12 cellular contexts compared by ENCODE assay signal in genomic region chr5:124755565-124755964, GRCh38. TPM values are rescaled to one million over a fixed set of nuclear protein-coding genes. Genes with fewer than 3 reads are reported as not detected.
DNase-seq lines count a peak whose midpoint lies in the region; ATAC-seq and TF ChIP-seq lines count a peak whose summit lies in the region.
"Had no signal": no experiment of that assay in that cellular context is flagged by ENCODE, and none has a peak within 500 bp of the region (broad histone marks: within the 10 kb centered on the region; RNA-seq: fewer than 3 reads in every experiment).

No MANE protein-coding gene starts in this region.

- H3K4me3 ChIP-seq in fibroblast of villous mesenchyme (ENCODE audit: low read depth, low read length) (no peak overlapping the region), skeletal muscle satellite cell (ENCODE audit: low read length) (no peak overlapping the region)

- no peak overlapping the region for H3K9ac ChIP-seq in skeletal muscle satellite cell (ENCODE audit: low read depth, low read length)

- H3K27ac ChIP-seq in RWPE1, result no peak overlapping the region

- DNase-seq in NCI-H524 (lab: John Stamatoyannopoulos, UW), result peak; percentile 37 to 63
- no peak for DNase-seq in NCI-H524 treated with DMSO at 0.1 percent for 48 hours (lab: John Stamatoyannopoulos, UW)
- peak; percentile 80 for DNase-seq in RWPE1 (ENCODE audit: low spot score)
- DNase-seq in fibroblast of villous mesenchyme (ENCODE audit: low read depth), result peak; percentile 88
- DNase-seq in osteocyte (ENCODE audit: extremely low spot score, unreplicated experiment), result no peak
- DNase-seq in activated CD4-positive, alpha-beta T cell treated with anti-CD3 and anti-CD28 coated beads, Interleukin-2, amount 50 U/mL, for 4 hours, result no peak
- DNase-seq: ACHN; activated T-cell treated with anti-CD3 and anti-CD28 coated beads, Interleukin-2, amount 50 U/mL, for 24 hours; nephron progenitor cell; T-helper 9 cell had no signal

- peak overlapping the region; percentile 43 for H3K4me2 ChIP-seq in skeletal muscle satellite cell (ENCODE audit: low read length)

- no peak for ATAC-seq in GM19467 (IDR thresholded peaks at IDR 0.05; ENCODE audit: unreplicated experiment)

- CTCF ChIA-PET in RWPE1 (lab: Yijun Ruan, JAX), result interaction anchor here (0.6 to 0.8 kb wide), 2 partner anchors 17 to 224 kb away, joined by 3 to 5 read pairs; no protein-coding TSS in a partner anchor

- no peak for TF ChIP-seq CTCF in RWPE1 (conservative IDR thresholded peaks at IDR 0.05; ENCODE audit: low read depth)
- no peak for TF ChIP-seq CTCF in fibroblast of villous mesenchyme (IDR thresholded peaks at IDR 0.05; ENCODE audit: insufficient read depth, low read depth, low read length)
- no peak for TF ChIP-seq CTCF in osteocyte (IDR thresholded peaks at IDR 0.05)

- no peaks in the 10 kb centered on the region for H3K27me3 ChIP-seq in skeletal muscle satellite cell (ENCODE audit: control insufficient read depth, insufficient read depth, low read length)

- POLR2A ChIA-PET in RWPE1 (lab: Yijun Ruan, JAX; ENCODE audit: low non-redundant PET), result no interaction called here

- H3K4me1 ChIP-seq in skeletal muscle satellite cell (ENCODE audit: control insufficient read depth, insufficient read depth, low read length), result peaks cover 3% of the 10 kb centered on the region

- no peaks in the 10 kb centered on the region for H3K9me3 ChIP-seq in skeletal muscle satellite cell (replicated peaks; ENCODE audit: low read length)

- no peaks in the 10 kb centered on the region for H3K36me3 Mint-ChIP-seq in osteocyte (ENCODE audit: unreplicated experiment)

- no peaks in the 10 kb centered on the region for H3K36me3 ChIP-seq in skeletal muscle satellite cell (ENCODE audit: insufficient read depth, low read length)

- no peak overlapping the region for H3K27ac Mint-ChIP-seq in osteocyte (ENCODE audit: unreplicated experiment)
- H3K27ac Mint-ChIP-seq: activated T-cell treated with anti-CD3 and anti-CD28 coated beads, Interleukin-2, amount 50 U/mL, for 24 hours; nephron progenitor cell had no signal

- H3K4me3 Mint-ChIP-seq in osteocyte (ENCODE audit: unreplicated experiment), result no peak overlapping the region
- H3K4me3 Mint-ChIP-seq: activated T-cell treated with anti-CD3 and anti-CD28 coated beads, Interleukin-2, amount 50 U/mL, for 24 hours; nephron progenitor cell had no signal

- no peaks in the 10 kb centered on the region for H3K27me3 Mint-ChIP-seq in osteocyte (ENCODE audit: unreplicated experiment)

- peaks cover 19% of the 10 kb centered on the region for H3K4me1 Mint-ChIP-seq in osteocyte (ENCODE audit: unreplicated experiment)

- no peaks in the 10 kb centered on the region for H3K9me3 Mint-ChIP-seq in osteocyte (ENCODE audit: unreplicated experiment)
- H3K9me3 Mint-ChIP-seq: activated T-cell treated with anti-CD3 and anti-CD28 coated beads, Interleukin-2, amount 50 U/mL, for 24 hours; nephron progenitor cell had no signal

RNA-seq across cellular contexts. Expression of gene ZNF608, which starts 9.1 kb away (rescaled TPM):
- 2.6 and 8.4 TPM in 2 replicates for total RNA-seq in fibroblast of villous mesenchyme
- 3.5 and 5.7 TPM in 2 replicates for total RNA-seq in skeletal muscle satellite cell (2012; rRNA removed)
- 64.4 and 65.6 TPM in 2 replicates for total RNA-seq in osteocyte

Comparison
In these comparisons a context has a peak if more than half of its experiments do, and no peak if none do; other contexts are left out.
1. DNase-seq: peak in NCI-H524 (2 of 2), RWPE1 (single experiment) and fibroblast of villous mesenchyme (single experiment); none in NCI-H524 treated with DMSO at 0.1 percent for 48 hours (single experiment), osteocyte (single experiment) and activated CD4-positive, alpha-beta T cell treated with anti-CD3 and anti-CD28 coated beads, Interleukin-2, amount 50 U/mL, for 4 hours (0 of 2).